ENCODE assay signal across 15 cellular contexts in the genomic region with DNA sequence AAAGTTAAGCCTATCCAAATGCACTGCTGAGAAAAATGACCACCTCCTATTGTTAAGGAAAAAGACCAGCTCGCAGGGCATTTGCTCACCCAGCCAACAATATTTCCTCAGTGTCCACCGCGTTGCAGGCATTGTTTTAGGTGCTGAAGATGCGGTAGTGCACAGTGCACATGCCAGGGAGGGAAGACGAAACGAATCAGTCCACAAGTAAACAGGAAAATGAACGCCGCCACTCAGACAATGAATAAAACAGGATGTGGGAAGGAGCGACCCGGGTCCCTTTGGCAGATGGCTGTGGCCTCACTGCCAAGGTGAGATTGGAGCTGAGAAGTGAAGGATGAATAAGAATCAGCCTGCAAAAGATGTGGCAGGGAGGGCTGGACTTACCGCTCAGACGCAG.
"Had no signal": no experiment of that assay in that cellular context is flagged by ENCODE, and none has a peak within 500 bp of the region (broad histone marks: within the 10 kb centered on the region; RNA-seq: fewer than 3 reads in every experiment).

No MANE protein-coding gene starts in this region.

- H3K4me3 ChIP-seq: colonic mucosa, gastrocnemius medialis, heart right ventricle, left lung, ovary, suprapubic skin had no signal

- H3K36me3 ChIP-seq: colonic mucosa, gastrocnemius medialis, heart right ventricle, left lung, ovary, suprapubic skin, WERI-Rb-1 had no signal

- H3K27ac ChIP-seq: colonic mucosa, gastrocnemius medialis, heart right ventricle, left lung, ovary, suprapubic skin, WERI-Rb-1 had no signal

- H3K4me1 ChIP-seq: colonic mucosa, gastrocnemius medialis, left lung had no signal

- H3K9me3 ChIP-seq: colonic mucosa, gastrocnemius medialis, heart right ventricle, left lung, ovary, suprapubic skin had no signal

- DNase-seq: activated CD4-positive, alpha-beta T cell treated with anti-CD3 and anti-CD28 coated beads for 36 hours; activated CD8-positive, alpha-beta memory T cell treated with anti-CD3 and anti-CD28 coated beads, Interleukin-2, amount 50 U/mL, for 4 hours; activated CD8-positive, alpha-beta T cell treated with anti-CD3 and anti-CD28 coated beads for 36 hours; colonic mucosa; effector CD8-positive, alpha-beta T cell; gastrocnemius medialis; heart right ventricle; islet precursor cell; left lung; ovary; stimulated activated CD4-positive, alpha-beta T cell treated with anti-CD3 and anti-CD28 coated beads, Interleukin-4, amount 100 ng/mL, for 1 hour; stimulated activated CD8-positive, alpha-beta memory T cell treated with anti-CD3 and anti-CD28 coated beads, Interleukin-4, amount 100 ng/mL, for 48 hours; stimulated activated naive CD8-positive, alpha-beta T cell treated with anti-CD3 and anti-CD28 coated beads, Interleukin-15, Interleukin-2, amounts not matched to agents 100 U/mL and 50 U/mL, for 24 hours; WERI-Rb-1 had no signal

- ATAC-seq: activated CD4-positive, alpha-beta T cell treated with anti-CD3 and anti-CD28 coated beads for 36 hours; activated CD8-positive, alpha-beta T cell treated with anti-CD3 and anti-CD28 coated beads for 36 hours; gastrocnemius medialis; heart right ventricle; left lung; stimulated activated naive CD8-positive, alpha-beta T cell treated with anti-CD3 and anti-CD28 coated beads, Interleukin-15, Interleukin-2, amounts not matched to agents 100 U/mL and 50 U/mL, for 24 hours had no signal

- H3K27me3 ChIP-seq: colonic mucosa, ovary had no signal
